28 cellular contexts compared by ENCODE assay signal in genomic region chr11:35553021-35553420, GRCh38. TPM values are rescaled to one million over a fixed set of nuclear protein-coding genes. Genes with fewer than 3 reads are reported as not detected.
"Had no signal": no experiment of that assay in that cellular context is flagged by ENCODE, and none has a peak within 500 bp of the region (broad histone marks: within the 10 kb centered on the region; RNA-seq: fewer than 3 reads in every experiment).

No MANE protein-coding gene starts in this region.

- H3K36me3 ChIP-seq: ascending aorta, breast epithelium, MG63, SJSA1 had no signal

- ATAC-seq: activated CD8-positive, alpha-beta T cell treated with anti-CD3 and anti-CD28 coated beads, Interleukin-2, amount 10 ng/mL, durations not matched to agents 7 days and 5 days; Panc1 had no signal

- H3K4me3 Mint-ChIP-seq: activated CD4-positive, alpha-beta T cell treated with anti-CD3 and anti-CD28 coated beads, Interleukin-2, amount 10 ng/mL, durations not matched to agents 7 days and 5 days; activated CD8-positive, alpha-beta T cell treated with anti-CD3 and anti-CD28 coated beads, Interleukin-2, amount 10 ng/mL, durations not matched to agents 7 days and 5 days; activated naive CD4-positive, alpha-beta T cell treated with anti-CD3 and anti-CD28 coated beads, Interleukin-2, amount 50 U/mL, for 24 hours; activated naive CD8-positive, alpha-beta T cell treated with anti-CD3 and anti-CD28 coated beads, Interleukin-2, amount 10 ng/mL, durations not matched to agents 7 days and 5 days; activated T-cell treated with anti-CD3 and anti-CD28 coated beads, Interleukin-2, amount 50 U/mL, for 24 hours; T-helper 1 cell treated with Interleukin-12 subunit alpha and Interleukin-12 subunit beta and Interleukin-4 antibody, amounts not matched to agents 30 μg/mL and 1 μg/mL, for 36 hours; T-helper 2 cell treated with Interferon-gamma antibody and Interleukin-4, amounts not matched to agents 5 μg/mL and 100 μg/mL, for 36 hours had no signal

- H3K9me3 ChIP-seq: ascending aorta, breast epithelium, MG63, SJSA1, SK-N-SH had no signal

- H3K4me1 Mint-ChIP-seq: activated CD4-positive, alpha-beta T cell treated with anti-CD3 and anti-CD28 coated beads, Interleukin-2, amount 10 ng/mL, durations not matched to agents 7 days and 5 days; activated naive CD4-positive, alpha-beta T cell treated with anti-CD3 and anti-CD28 coated beads, Interleukin-2, amount 50 U/mL, for 24 hours; activated naive CD8-positive, alpha-beta T cell treated with anti-CD3 and anti-CD28 coated beads, Interleukin-2, amount 10 ng/mL, durations not matched to agents 7 days and 5 days had no signal

- H3K4me3 ChIP-seq: ascending aorta, breast epithelium, MG63, SJSA1 had no signal

- H3K27me3 ChIP-seq: ascending aorta, breast epithelium, MG63, SJSA1 had no signal

- H3K27ac ChIP-seq: ascending aorta, breast epithelium had no signal

- H3K9me3 Mint-ChIP-seq: activated CD4-positive, alpha-beta T cell treated with anti-CD3 and anti-CD28 coated beads, Interleukin-2, amount 10 ng/mL, durations not matched to agents 7 days and 5 days; activated naive CD4-positive, alpha-beta T cell treated with anti-CD3 and anti-CD28 coated beads, Interleukin-2, amount 50 U/mL, for 24 hours; activated naive CD8-positive, alpha-beta T cell treated with anti-CD3 and anti-CD28 coated beads, Interleukin-2, amount 10 ng/mL, durations not matched to agents 7 days and 5 days; activated T-cell treated with anti-CD3 and anti-CD28 coated beads, Interleukin-2, amount 50 U/mL, for 24 hours; activated T-helper 2 cell treated with anti-CD3 and anti-CD28 coated beads, Interferon-gamma antibody, Interleukin-2, Interleukin-4, amounts not matched to agents 10 μg/mL and 5 μg/mL and 100 μg/mL, durations not matched to agents 14 hours and 24 hours and 36 hours; T-helper 1 cell treated with Interleukin-12 subunit alpha and Interleukin-12 subunit beta and Interleukin-4 antibody, amounts not matched to agents 30 μg/mL and 1 μg/mL, for 36 hours; T-helper 2 cell treated with Interferon-gamma antibody and Interleukin-4, amounts not matched to agents 5 μg/mL and 100 μg/mL, for 36 hours had no signal

- H3K27ac Mint-ChIP-seq: activated CD4-positive, alpha-beta T cell treated with anti-CD3 and anti-CD28 coated beads, Interleukin-2, amount 10 ng/mL, durations not matched to agents 7 days and 5 days; activated CD8-positive, alpha-beta T cell treated with anti-CD3 and anti-CD28 coated beads, Interleukin-2, amount 10 ng/mL, durations not matched to agents 7 days and 5 days; activated naive CD4-positive, alpha-beta T cell treated with anti-CD3 and anti-CD28 coated beads, Interleukin-2, amount 50 U/mL, for 24 hours; activated naive CD8-positive, alpha-beta T cell treated with anti-CD3 and anti-CD28 coated beads, Interleukin-2, amount 10 ng/mL, durations not matched to agents 7 days and 5 days; activated T-cell treated with anti-CD3 and anti-CD28 coated beads, Interleukin-2, amount 50 U/mL, for 24 hours; activated T-helper 2 cell treated with anti-CD3 and anti-CD28 coated beads, Interferon-gamma antibody, Interleukin-2, Interleukin-4, amounts not matched to agents 10 μg/mL and 5 μg/mL and 100 μg/mL, durations not matched to agents 14 hours and 24 hours and 36 hours; T-helper 1 cell treated with Interleukin-12 subunit alpha and Interleukin-12 subunit beta and Interleukin-4 antibody, amounts not matched to agents 30 μg/mL and 1 μg/mL, for 36 hours; T-helper 2 cell treated with Interferon-gamma antibody and Interleukin-4, amounts not matched to agents 5 μg/mL and 100 μg/mL, for 36 hours had no signal

- H3K4me1 ChIP-seq: breast epithelium had no signal

- DNase-seq: activated CD4-positive, alpha-beta T cell treated with anti-CD3 and anti-CD28 coated beads, Interleukin-2, amount 10 ng/mL, durations not matched to agents 7 days and 5 days; activated CD4-positive, alpha-beta T cell treated with anti-CD3 and anti-CD28 coated beads, Interleukin-2, amount 50 U/mL, for 48 hours; activated CD8-positive, alpha-beta T cell treated with anti-CD3 and anti-CD28 coated beads, Interleukin-2, amount 10 ng/mL, durations not matched to agents 7 days and 5 days; activated gamma-delta T cell; activated naive CD4-positive, alpha-beta T cell treated with Interleukin-2 at 50 U/mL for 16 hours; activated naive CD8-positive, alpha-beta T cell treated with anti-CD3 and anti-CD28 coated beads, Interleukin-2, amount 10 ng/mL, durations not matched to agents 7 days and 5 days; activated T-cell treated with anti-CD3 and anti-CD28 coated beads, Interleukin-2, amount 50 U/mL, for 24 hours; amygdala; NCI-H1048; NCI-H1105 treated with DMSO at 0.1 percent for 48 hours; NCI-H1436; NCI-H1694; NCI-H1930; NCI-H2081 treated with DMSO at 0.1 percent for 48 hours; NCI-H226; NCI-H446 treated with DMSO at 0.1 percent for 48 hours; NCI-H524 treated with DMSO at 0.1 percent for 48 hours; SHP77; SK-N-SH had no signal

- H3K36me3 Mint-ChIP-seq: activated naive CD4-positive, alpha-beta T cell treated with anti-CD3 and anti-CD28 coated beads, Interleukin-2, amount 50 U/mL, for 24 hours; activated naive CD8-positive, alpha-beta T cell treated with anti-CD3 and anti-CD28 coated beads, Interleukin-2, amount 10 ng/mL, durations not matched to agents 7 days and 5 days had no signal

RNA-seq across cellular contexts. Expression of gene PAMR1, which starts 27.6 kb away (rescaled TPM):
- total RNA-seq: activated CD4-positive, alpha-beta T cell treated with anti-CD3 and anti-CD28 coated beads, Interleukin-2, amount 10 ng/mL, durations not matched to agents 7 days and 5 days; activated CD8-positive, alpha-beta T cell treated with anti-CD3 and anti-CD28 coated beads, Interleukin-2, amount 10 ng/mL, durations not matched to agents 7 days and 5 days; activated naive CD8-positive, alpha-beta T cell treated with anti-CD3 and anti-CD28 coated beads, Interleukin-2, amount 10 ng/mL, durations not matched to agents 7 days and 5 days; activated T-helper 2 cell treated with anti-CD3 and anti-CD28 coated beads, Interferon-gamma antibody, Interleukin-2, Interleukin-4, amounts not matched to agents 10 μg/mL and 5 μg/mL and 100 μg/mL, durations not matched to agents 14 hours and 24 hours and 36 hours had no signal
